ENCODE assay signal across 11 cellular contexts in genomic region chr7:66894463-66895080, GRCh38. TPM values are rescaled to one million over a fixed set of nuclear protein-coding genes. Genes with fewer than 3 reads are reported as not detected.
DNase-seq lines count a peak whose midpoint lies in the region; ATAC-seq and TF ChIP-seq lines count a peak whose summit lies in the region.
"Had no signal": no experiment of that assay in that cellular context is flagged by ENCODE, and none has a peak within 500 bp of the region (broad histone marks: within the 10 kb centered on the region; RNA-seq: fewer than 3 reads in every experiment).

No MANE protein-coding gene starts in this region.

- no peaks in the 10 kb centered on the region for H3F3A ChIP-seq in OCI-LY1 (ENCODE audit: insufficient read depth, low read length)

- H3K4me1 ChIP-seq in cardiac muscle cell (ENCODE audit: low read depth) (no peaks in the 10 kb centered on the region), right cardiac atrium (ENCODE audit: control insufficient read depth, insufficient read depth, low read length) (no peaks in the 10 kb centered on the region), OCI-LY1 (ENCODE audit: insufficient read depth, low read length, severe bottlenecking) (no peaks in the 10 kb centered on the region)

- no peaks in the 10 kb centered on the region for H3K79me2 ChIP-seq in OCI-LY1 (ENCODE audit: insufficient read depth, low read length)

- no peak overlapping the region for H2AFZ ChIP-seq in OCI-LY1 (ENCODE audit: low read length)

- no peaks in the 10 kb centered on the region for H3K27me3 ChIP-seq in cardiac muscle cell
- H3K27me3 ChIP-seq in right cardiac atrium (ENCODE audit: control insufficient read depth, insufficient read depth) = no peaks in the 10 kb centered on the region
- H3K27me3 ChIP-seq in OCI-LY1 (ENCODE audit: insufficient read depth, low read length) = no peaks in the 10 kb centered on the region

- ATAC-seq in right cardiac atrium = no peak

- H3K4me3 ChIP-seq in cardiac muscle cell (no peak overlapping the region), right cardiac atrium (ENCODE audit: low read length) (no peak overlapping the region), OCI-LY1 (ENCODE audit: low read depth, low read length, poor library complexity, severe bottlenecking) (no peak overlapping the region), epithelial cell of proximal tubule (ENCODE audit: low read depth, low read length) (no peak overlapping the region)
- H3K4me3 ChIP-seq: skin epidermis had no signal

- TF ChIP-seq CTCF in cardiac muscle cell (IDR thresholded peaks at IDR 0.05; ENCODE audit: low read depth, low read length) (no peak), OCI-LY1 (IDR thresholded peaks at IDR 0.05; ENCODE audit: low read length) (peak; percentile 54), epithelial cell of proximal tubule (conservative IDR thresholded peaks at IDR 0.05; ENCODE audit: low read depth, low read length) (peak; percentile 24)

- H3K36me3 ChIP-seq in cardiac muscle cell = no peaks in the 10 kb centered on the region
- peaks cover 36% of the 10 kb centered on the region for H3K36me3 ChIP-seq in OCI-LY1 (ENCODE audit: insufficient read depth, low read length)

- 62% methylated on average over 5 of the region's 5 CpGs for WGBS in right cardiac atrium

- H3K9me3 ChIP-seq in cardiac muscle cell (ENCODE audit: low read depth) (no peaks in the 10 kb centered on the region), right cardiac atrium (ENCODE audit: control insufficient read depth, low read length) (no peaks in the 10 kb centered on the region), OCI-LY1 (ENCODE audit: low read length) (no peaks in the 10 kb centered on the region)

- no peak overlapping the region for H3K4me2 ChIP-seq in OCI-LY1 (ENCODE audit: low read length)

- H3K9me2 ChIP-seq in OCI-LY1 (ENCODE audit: low read depth, low read length) = no peaks in the 10 kb centered on the region

- intact Hi-C loops in right cardiac atrium (cut with DNase I) = no loop called here

- no peak overlapping the region for H3K9ac ChIP-seq in OCI-LY1 (ENCODE audit: low read length)

- peak; percentile 38 to 50 for DNase-seq in cardiac muscle cell (ENCODE audit: low read depth in 1 of 2, low spot score in 1 of 2)
- no peak for DNase-seq in right cardiac atrium
- DNase-seq in epithelial cell of proximal tubule (ENCODE audit: low read depth) = no peak
- peak; percentile 18 for DNase-seq in smooth muscle cell of the brain vasculature (ENCODE audit: low read depth, low spot score)
- no peak for DNase-seq in NCI-H345 treated with DMSO at 0.1 percent for 48 hours (lab: John Stamatoyannopoulos, UW; ENCODE audit: unreplicated experiment)
- no peak for DNase-seq in NCI-H524 treated with DMSO at 0.1 percent for 48 hours (lab: John Stamatoyannopoulos, UW)
- DNase-seq in COLO829 (ENCODE audit: low spot score) = no peak
- DNase-seq: DMS153, NCI-H187 had no signal

- no peaks in the 10 kb centered on the region for H4K20me1 ChIP-seq in OCI-LY1 (ENCODE audit: insufficient read depth, low read length)

- no peak overlapping the region for H3K27ac ChIP-seq in cardiac muscle cell
- no peak overlapping the region for H3K27ac ChIP-seq in right cardiac atrium (ENCODE audit: low read length)
- no peak overlapping the region for H3K27ac ChIP-seq in OCI-LY1 (ENCODE audit: low read depth, low read length, poor library complexity, severe bottlenecking)
- H3K27ac ChIP-seq: skin epidermis had no signal

RNA-seq across cellular contexts. Expression of gene TMEM248, which starts 26.5 kb away (rescaled TPM):
- total RNA-seq in cardiac muscle cell = 53.0 and 86.8 TPM in 2 replicates
- 55.7 and 58.1 TPM in 2 replicates for polyA plus RNA-seq in cardiac muscle cell
- total RNA-seq in right cardiac atrium = 10 to 100 TPM; 56.2 to 67.3 (median 60.6) TPM
- 26.9 TPM for polyA plus RNA-seq in right cardiac atrium
- total RNA-seq in epithelial cell of proximal tubule = 58.6 and 96.4 TPM in 2 replicates

Comparison
In these comparisons a context has a peak if more than half of its experiments do, and no peak if none do; other contexts are left out.
1. DNase-seq: peak in cardiac muscle cell (2 of 2) and smooth muscle cell of the brain vasculature (single experiment); none in right cardiac atrium (0 of 3), epithelial cell of proximal tubule (single experiment), NCI-H345 treated with DMSO at 0.1 percent for 48 hours (single experiment), NCI-H524 treated with DMSO at 0.1 percent for 48 hours (single experiment) and COLO829 (single experiment).